Comparison of ENCODE assay signal across 30 cellular contexts in genomic region chr21:43890042-43890441, GRCh38. TPM values are rescaled to one million over a fixed set of nuclear protein-coding genes. Genes with fewer than 3 reads are reported as not detected.
DNase-seq lines count a peak whose midpoint lies in the region; ATAC-seq and TF ChIP-seq lines count a peak whose summit lies in the region.
"Had no signal": no experiment of that assay in that cellular context is flagged by ENCODE, and none has a peak within 500 bp of the region (broad histone marks: within the 10 kb centered on the region; RNA-seq: fewer than 3 reads in every experiment).

No MANE protein-coding gene starts in this region.

- H3K27me3 Mint-ChIP-seq in activated naive CD4-positive, alpha-beta T cell treated with anti-CD3 and anti-CD28 coated beads, Interleukin-2, amount 50 U/mL, for 24 hours, result no peaks in the 10 kb centered on the region
- H3K27me3 Mint-ChIP-seq in activated naive CD4-positive, alpha-beta T cell treated with anti-CD3 and anti-CD28 coated beads for 36 hours (ENCODE audit: low read depth), result no peaks in the 10 kb centered on the region
- no peaks in the 10 kb centered on the region for H3K27me3 Mint-ChIP-seq in activated T-helper 1 cell treated with anti-CD3 and anti-CD28 coated beads, Interleukin-12 subunit alpha, Interleukin-12 subunit beta, Interleukin-2, Interleukin-4 antibody, amounts not matched to agents 30 ng/mL and 10 ng/mL and 1 ng/mL, durations not matched to agents 14 hours and 24 hours and 36 hours (ENCODE audit: insufficient read depth)
- H3K27me3 Mint-ChIP-seq in stimulated activated naive B cell treated with anti-CD40 and anti-IgM and Interleukin-4, amounts not matched to agents 10 μg/mL and 1 μg/mL and 100 μg/mL, for 72 hours, result no peaks in the 10 kb centered on the region
- H3K27me3 Mint-ChIP-seq: activated CD4-positive, alpha-beta T cell treated with anti-CD3 and anti-CD28 coated beads, Interleukin-2, amount 10 ng/mL, durations not matched to agents 7 days and 5 days had no signal

- no peak for DNase-seq in activated naive CD4-positive, alpha-beta T cell treated with anti-CD3 and anti-CD28 coated beads for 36 hours
- DNase-seq in activated T-helper 1 cell treated with anti-CD3 and anti-CD28 coated beads, Interleukin-12 subunit alpha, Interleukin-12 subunit beta, Interleukin-2, Interleukin-4 antibody, amounts not matched to agents 30 ng/mL and 10 ng/mL and 1 ng/mL, durations not matched to agents 14 hours and 24 hours and 36 hours (ENCODE audit: low spot score), result no peak
- no peak for DNase-seq in stimulated activated naive B cell treated with anti-CD40 and anti-IgM and Interleukin-4, amounts not matched to agents 10 μg/mL and 1 μg/mL and 100 μg/mL, for 72 hours
- no peak for DNase-seq in left lung
- DNase-seq in NCI-H1092 (lab: John Stamatoyannopoulos, UW), result no peak
- DNase-seq: activated CD4-positive, alpha-beta T cell treated with anti-CD3 and anti-CD28 coated beads, Interleukin-2, amount 10 ng/mL, durations not matched to agents 7 days and 5 days; activated gamma-delta T cell; amniotic stem cell; effector memory CD4-positive, alpha-beta T cell; foreskin melanocyte; GF-D8; GM23248; IMR-90; NCI-H1092 treated with DMSO at 0.1 percent for 48 hours; NCI-H2029; NCI-H2227 treated with DMSO at 0.1 percent for 48 hours; NCI-H69; psoas muscle; T-helper 2 cell had no signal

- intact Hi-C loops in activated naive CD4-positive, alpha-beta T cell treated with anti-CD3 and anti-CD28 coated beads for 36 hours (cut with micrococcal nuclease), result loop anchor here (5.0 kb wide), 1 partner anchor 108 kb away; no protein-coding TSS in a partner anchor
- intact Hi-C loops in activated T-helper 1 cell treated with anti-CD3 and anti-CD28 coated beads, Interleukin-12 subunit alpha, Interleukin-12 subunit beta, Interleukin-2, Interleukin-4 antibody, amounts not matched to agents 30 ng/mL and 10 ng/mL and 1 ng/mL, durations not matched to agents 14 hours and 24 hours and 36 hours (cut with micrococcal nuclease), result no loop called here
- intact Hi-C loops in left lung (cut with DNase I), result no loop called here

- no peaks in the 10 kb centered on the region for H3K27me3 ChIP-seq in iPS-18a (ENCODE audit: control insufficient read depth, insufficient read depth, low read length)
- no peaks in the 10 kb centered on the region for H3K27me3 ChIP-seq in left lung
- H3K27me3 ChIP-seq: breast epithelium, hepatocyte had no signal

- H3K9ac ChIP-seq in iPS-18a (ENCODE audit: low read length), result no peak overlapping the region
- H3K9ac ChIP-seq: GM23248 had no signal

- H3K36me3 ChIP-seq in iPS-18a (ENCODE audit: control insufficient read depth, low read depth, low read length) (no peaks in the 10 kb centered on the region), left lung (peaks cover 0 to 5% of the 10 kb centered on the region in 2 donors)
- H3K36me3 ChIP-seq: breast epithelium had no signal

- H3K27ac ChIP-seq in iPS-18a (ENCODE audit: low read length) (no peak overlapping the region), left lung (no peak overlapping the region)
- H3K27ac ChIP-seq: A549, breast epithelium, GM23248, hepatocyte, psoas muscle, RWPE1, SK-N-MC, VCaP had no signal

- H3K4me3 ChIP-seq in iPS-18a (ENCODE audit: low read length), result peak overlapping the region; percentile 23
- no peak overlapping the region for H3K4me3 ChIP-seq in left lung
- H3K4me3 ChIP-seq: A549, breast epithelium, GM23248, hepatocyte, lung, psoas muscle, SK-N-MC had no signal

- H3K4me1 ChIP-seq in iPS-18a (ENCODE audit: control insufficient read depth, low read depth, low read length) (peaks cover 11% of the 10 kb centered on the region), left lung (peaks cover 14 to 33% of the 10 kb centered on the region in 2 donors)
- H3K4me1 ChIP-seq: A549, breast epithelium had no signal

- no peak overlapping the region for H3K4me3 Mint-ChIP-seq in activated naive CD4-positive, alpha-beta T cell treated with anti-CD3 and anti-CD28 coated beads, Interleukin-2, amount 50 U/mL, for 24 hours
- no peak overlapping the region for H3K4me3 Mint-ChIP-seq in activated naive CD4-positive, alpha-beta T cell treated with anti-CD3 and anti-CD28 coated beads for 36 hours
- H3K4me3 Mint-ChIP-seq in activated T-helper 1 cell treated with anti-CD3 and anti-CD28 coated beads, Interleukin-12 subunit alpha, Interleukin-12 subunit beta, Interleukin-2, Interleukin-4 antibody, amounts not matched to agents 30 ng/mL and 10 ng/mL and 1 ng/mL, durations not matched to agents 14 hours and 24 hours and 36 hours, result no peak overlapping the region
- no peak overlapping the region for H3K4me3 Mint-ChIP-seq in stimulated activated naive B cell treated with anti-CD40 and anti-IgM and Interleukin-4, amounts not matched to agents 10 μg/mL and 1 μg/mL and 100 μg/mL, for 72 hours
- H3K4me3 Mint-ChIP-seq: activated CD4-positive, alpha-beta T cell treated with anti-CD3 and anti-CD28 coated beads, Interleukin-2, amount 10 ng/mL, durations not matched to agents 7 days and 5 days had no signal

- peaks cover 63% of the 10 kb centered on the region for H3K4me1 Mint-ChIP-seq in activated naive CD4-positive, alpha-beta T cell treated with anti-CD3 and anti-CD28 coated beads, Interleukin-2, amount 50 U/mL, for 24 hours
- peaks cover 59% of the 10 kb centered on the region for H3K4me1 Mint-ChIP-seq in activated naive CD4-positive, alpha-beta T cell treated with anti-CD3 and anti-CD28 coated beads for 36 hours (ENCODE audit: low read depth)
- H3K4me1 Mint-ChIP-seq in activated T-helper 1 cell treated with anti-CD3 and anti-CD28 coated beads, Interleukin-12 subunit alpha, Interleukin-12 subunit beta, Interleukin-2, Interleukin-4 antibody, amounts not matched to agents 30 ng/mL and 10 ng/mL and 1 ng/mL, durations not matched to agents 14 hours and 24 hours and 36 hours (ENCODE audit: low read depth), result peaks cover 52% of the 10 kb centered on the region
- H3K4me1 Mint-ChIP-seq in stimulated activated naive B cell treated with anti-CD40 and anti-IgM and Interleukin-4, amounts not matched to agents 10 μg/mL and 1 μg/mL and 100 μg/mL, for 72 hours, result peaks cover 35 to 72% of the 10 kb centered on the region in 2 donors

- CTCF ChIA-PET in activated naive CD4-positive, alpha-beta T cell treated with anti-CD3 and anti-CD28 coated beads for 36 hours (lab: Charles Lee), result no interaction called here

- H3K9me3 Mint-ChIP-seq in activated naive CD4-positive, alpha-beta T cell treated with anti-CD3 and anti-CD28 coated beads, Interleukin-2, amount 50 U/mL, for 24 hours, result no peaks in the 10 kb centered on the region
- H3K9me3 Mint-ChIP-seq in activated naive CD4-positive, alpha-beta T cell treated with anti-CD3 and anti-CD28 coated beads for 36 hours, result no peaks in the 10 kb centered on the region
- H3K9me3 Mint-ChIP-seq in activated T-helper 1 cell treated with anti-CD3 and anti-CD28 coated beads, Interleukin-12 subunit alpha, Interleukin-12 subunit beta, Interleukin-2, Interleukin-4 antibody, amounts not matched to agents 30 ng/mL and 10 ng/mL and 1 ng/mL, durations not matched to agents 14 hours and 24 hours and 36 hours, result no peaks in the 10 kb centered on the region
- H3K9me3 Mint-ChIP-seq in stimulated activated naive B cell treated with anti-CD40 and anti-IgM and Interleukin-4, amounts not matched to agents 10 μg/mL and 1 μg/mL and 100 μg/mL, for 72 hours, result no peaks in the 10 kb centered on the region
- H3K9me3 Mint-ChIP-seq: activated CD4-positive, alpha-beta T cell treated with anti-CD3 and anti-CD28 coated beads, Interleukin-2, amount 10 ng/mL, durations not matched to agents 7 days and 5 days had no signal

- H3K9me3 ChIP-seq in iPS-18a (ENCODE audit: control insufficient read depth, low read depth, low read length), result no peaks in the 10 kb centered on the region
- H3K9me3 ChIP-seq in left lung, result no peaks in the 10 kb centered on the region
- H3K9me3 ChIP-seq: A549, breast epithelium, psoas muscle had no signal

- peak overlapping the region; percentile 30 for H3K27ac Mint-ChIP-seq in activated naive CD4-positive, alpha-beta T cell treated with anti-CD3 and anti-CD28 coated beads, Interleukin-2, amount 50 U/mL, for 24 hours
- H3K27ac Mint-ChIP-seq in activated naive CD4-positive, alpha-beta T cell treated with anti-CD3 and anti-CD28 coated beads for 36 hours, result no peak overlapping the region
- peak overlapping the region; percentile 52 for H3K27ac Mint-ChIP-seq in activated T-helper 1 cell treated with anti-CD3 and anti-CD28 coated beads, Interleukin-12 subunit alpha, Interleukin-12 subunit beta, Interleukin-2, Interleukin-4 antibody, amounts not matched to agents 30 ng/mL and 10 ng/mL and 1 ng/mL, durations not matched to agents 14 hours and 24 hours and 36 hours
- H3K27ac Mint-ChIP-seq in stimulated activated naive B cell treated with anti-CD40 and anti-IgM and Interleukin-4, amounts not matched to agents 10 μg/mL and 1 μg/mL and 100 μg/mL, for 72 hours, result peak overlapping the region; percentile 31
- H3K27ac Mint-ChIP-seq: activated CD4-positive, alpha-beta T cell treated with anti-CD3 and anti-CD28 coated beads, Interleukin-2, amount 10 ng/mL, durations not matched to agents 7 days and 5 days had no signal

- TF ChIP-seq CTCF in left lung (IDR thresholded peaks at IDR 0.05), result no peak

- no peak for ATAC-seq in stimulated activated naive B cell treated with anti-CD40 and anti-IgM and Interleukin-4, amounts not matched to agents 10 μg/mL and 1 μg/mL and 100 μg/mL, for 72 hours (replicated peaks)
- ATAC-seq in left lung, result no peak
- ATAC-seq in GM21576 (IDR thresholded peaks at IDR 0.05; ENCODE audit: unreplicated experiment), result no peak
- ATAC-seq: A549, esophagus mucosa, psoas muscle had no signal

- peaks cover 7% of the 10 kb centered on the region for H3K36me3 Mint-ChIP-seq in activated naive CD4-positive, alpha-beta T cell treated with anti-CD3 and anti-CD28 coated beads, Interleukin-2, amount 50 U/mL, for 24 hours
- H3K36me3 Mint-ChIP-seq in activated naive CD4-positive, alpha-beta T cell treated with anti-CD3 and anti-CD28 coated beads for 36 hours (ENCODE audit: low read depth), result peaks cover 13% of the 10 kb centered on the region
- H3K36me3 Mint-ChIP-seq in activated T-helper 1 cell treated with anti-CD3 and anti-CD28 coated beads, Interleukin-12 subunit alpha, Interleukin-12 subunit beta, Interleukin-2, Interleukin-4 antibody, amounts not matched to agents 30 ng/mL and 10 ng/mL and 1 ng/mL, durations not matched to agents 14 hours and 24 hours and 36 hours (ENCODE audit: low read depth), result peaks cover 30% of the 10 kb centered on the region
- peaks cover 37 to 47% of the 10 kb centered on the region in 2 donors for H3K36me3 Mint-ChIP-seq in stimulated activated naive B cell treated with anti-CD40 and anti-IgM and Interleukin-4, amounts not matched to agents 10 μg/mL and 1 μg/mL and 100 μg/mL, for 72 hours

RNA-seq across cellular contexts. Expression of gene AGPAT3, which starts 25.0 kb away (rescaled TPM):
- 10 to 100 TPM; 57.9 to 64.1 TPM for total RNA-seq in activated naive CD4-positive, alpha-beta T cell treated with anti-CD3 and anti-CD28 coated beads for 36 hours
- total RNA-seq in activated T-helper 1 cell treated with anti-CD3 and anti-CD28 coated beads, Interleukin-12 subunit alpha, Interleukin-12 subunit beta, Interleukin-2, Interleukin-4 antibody, amounts not matched to agents 30 ng/mL and 10 ng/mL and 1 ng/mL, durations not matched to agents 14 hours and 24 hours and 36 hours, result 127 and 132 TPM in 2 replicates
- total RNA-seq in left lung, result 100 to 1,000 TPM; 106 to 111 TPM
